ENCODE assay signal across 8 cellular contexts in the genomic region with DNA sequence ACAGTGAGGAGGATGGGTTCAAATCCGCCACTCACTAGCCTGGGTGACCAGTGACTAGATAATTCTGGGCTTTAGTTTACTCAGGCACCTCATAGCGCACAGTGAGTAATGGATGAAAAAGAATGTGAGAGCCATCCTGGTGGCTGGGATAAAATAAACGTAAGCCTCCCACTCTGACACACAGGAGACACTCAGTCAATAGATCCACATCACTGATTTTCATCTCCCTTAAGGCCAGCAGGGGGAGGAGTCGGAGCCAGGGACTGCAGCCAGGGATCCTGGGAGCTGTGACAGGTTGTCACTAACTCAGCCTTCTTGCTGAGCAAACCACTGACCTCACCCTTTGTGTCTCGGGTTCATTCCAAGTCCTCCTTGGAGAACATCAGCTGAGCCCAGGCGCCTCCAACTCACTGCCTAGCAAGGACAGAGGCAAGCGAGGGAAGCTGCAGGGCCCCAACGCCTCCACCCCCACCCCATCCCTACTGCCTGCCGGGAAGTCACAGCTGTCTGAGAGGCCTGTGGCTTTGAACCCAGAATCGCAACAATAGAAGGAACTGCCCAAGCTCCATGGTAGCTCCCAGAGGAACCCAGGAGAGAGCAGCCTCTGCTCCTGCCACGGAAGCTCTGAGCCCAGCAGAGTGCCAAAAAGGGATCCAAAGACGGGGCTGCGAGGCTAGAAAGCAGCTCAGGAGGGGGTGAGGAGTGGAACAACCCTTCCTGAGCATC. TPM values are rescaled to one million over a fixed set of nuclear protein-coding genes. Genes with fewer than 3 reads are reported as not detected.
DNase-seq lines count a peak whose midpoint lies in the region; ATAC-seq, FAIRE-seq and TF ChIP-seq lines count a peak whose summit lies in the region.

No MANE protein-coding gene starts in this region.

- H3K27me3 ChIP-seq in DND-41 (ENCODE audit: insufficient read depth, low read length, poor library complexity) (no peaks in the 10 kb centered on the region), pancreas (no peaks in the 10 kb centered on the region)

- DNase-seq in DND-41 (no peak), NB4 (ENCODE audit: low read depth) (no peak), Right ventricle myocardium superior (peak; percentile 91), pancreas (peak; percentile 70 to 89 (median 86)), SKM-1 treated with dmso at 0.1 percent for 144 hours (lab: John Stamatoyannopoulos, UW; ENCODE audit: unreplicated experiment) (no peak)
- DNase-seq in stimulated activated CD4-positive, alpha-beta T cell treated with anti-CD3 and anti-CD28 coated beads, Interleukin-1b, Interleukin-23, amount 100 ng/mL, for 48 hours = no peak
- DNase-seq in activated CD8-positive, alpha-beta memory T cell treated with anti-CD3 and anti-CD28 coated beads, Interleukin-2, amount 50 U/mL, for 4 hours = no peak

- TF ChIP-seq POLR2A in NB4 (IDR thresholded peaks at IDR 0.05; ENCODE audit: extremely low read depth, insufficient read length) = no peak

- H3K27ac Mint-ChIP-seq in activated T-helper 17 cell treated with anti-CD3 and anti-CD28 coated beads, Interleukin-2, amount 50 U/mL, for 72 hours = peak overlapping the region; percentile 92

- H3K36me3 Mint-ChIP-seq in activated T-helper 17 cell treated with anti-CD3 and anti-CD28 coated beads, Interleukin-2, amount 50 U/mL, for 72 hours (ENCODE audit: low read depth) = no peaks in the 10 kb centered on the region

- H3K36me3 ChIP-seq in DND-41 (ENCODE audit: insufficient read depth, low read length) = no peaks in the 10 kb centered on the region
- no peaks in the 10 kb centered on the region for H3K36me3 ChIP-seq in pancreas

- H3K9me3 ChIP-seq in DND-41 (ENCODE audit: insufficient read depth, low read length, severe bottlenecking) (no peaks in the 10 kb centered on the region), pancreas (no peaks in the 10 kb centered on the region)

- H3K27ac ChIP-seq in DND-41 (ENCODE audit: low read length) (no peak overlapping the region), pancreas (peak overlapping the region; percentile 32 to 83 (median 60))

- H3K4me1 ChIP-seq in DND-41 (ENCODE audit: insufficient read depth, low read length) (peaks cover 20% of the 10 kb centered on the region), pancreas (peaks cover 41 to 68% (median 44%) of the 10 kb centered on the region in 3 donors)

- H3K79me2 ChIP-seq in DND-41 (ENCODE audit: insufficient read depth, low read length) = no peaks in the 10 kb centered on the region

- H3K4me3 ChIP-seq in DND-41 (ENCODE audit: low read depth in 1 of 2, low read length in 2 of 2) (no peak overlapping the region), NB4 (ENCODE audit: low read depth, low read length) (no peak overlapping the region), pancreas (no peak overlapping the region)

- no peaks in the 10 kb centered on the region for H3K27me3 Mint-ChIP-seq in activated T-helper 17 cell treated with anti-CD3 and anti-CD28 coated beads, Interleukin-2, amount 50 U/mL, for 72 hours

- no peak overlapping the region for H2AFZ ChIP-seq in DND-41 (ENCODE audit: low read depth, low read length)

- no peak for FAIRE-seq in pancreas (lab: Jason Lieb, UNC)

- no peak overlapping the region for H3K4me3 Mint-ChIP-seq in activated T-helper 17 cell treated with anti-CD3 and anti-CD28 coated beads, Interleukin-2, amount 50 U/mL, for 72 hours

- intact Hi-C loops in Right ventricle myocardium superior (cut with DNase I) (no loop called here), pancreas (cut with DNase I) (no loop called here)

- no peaks in the 10 kb centered on the region for H3K9me3 Mint-ChIP-seq in activated T-helper 17 cell treated with anti-CD3 and anti-CD28 coated beads, Interleukin-2, amount 50 U/mL, for 72 hours

- H3K4me2 ChIP-seq in DND-41 (ENCODE audit: insufficient read depth, low read length) = no peak overlapping the region

- TF ChIP-seq CTCF in DND-41 (IDR thresholded peaks at IDR 0.05; ENCODE audit: borderline replicate concordance, extremely low read depth, low read length, poor library complexity, severe bottlenecking) (peak; percentile 18), NB4 (IDR thresholded peaks at IDR 0.05; ENCODE audit: low read depth, low read length) (peak; percentile 11), pancreas (IDR thresholded peaks at IDR 0.05) (peak in 2 of 4 donors; percentile 10 to 26)

- peaks cover 45% of the 10 kb centered on the region for H3K4me1 Mint-ChIP-seq in activated T-helper 17 cell treated with anti-CD3 and anti-CD28 coated beads, Interleukin-2, amount 50 U/mL, for 72 hours

- H3K9ac ChIP-seq in DND-41 (ENCODE audit: low read depth, low read length) = no peak overlapping the region

- H4K20me1 ChIP-seq in DND-41 (ENCODE audit: insufficient read depth, low read length) = peaks cover 13% of the 10 kb centered on the region

- WGBS in pancreas, 2 donors = 20 to 24% methylated on average over 13 of the region's 13 CpGs

- ATAC-seq in DND-41 (ENCODE audit: insufficient read depth, low read depth) (no peak), Right ventricle myocardium superior (ENCODE audit: poor library complexity) (peak; percentile 74), pancreas (peak; percentile 79 to 87 (median 82))
- ATAC-seq in activated T-helper 17 cell treated with anti-CD3 and anti-CD28 coated beads, Interleukin-2, amount 50 U/mL, for 72 hours (replicated peaks) = no peak

RNA-seq across cellular contexts. Expression of a gene that starts 30.7 kb away (rescaled TPM):
- 10 to 100 TPM; 44.8 to 65.5 TPM for total RNA-seq in activated T-helper 17 cell treated with anti-CD3 and anti-CD28 coated beads, Interleukin-2, amount 50 U/mL, for 72 hours
- total RNA-seq in Right ventricle myocardium superior (47.1 TPM), pancreas (10 to 100 TPM; 20.9 to 37.5 (median 26.2) TPM)
- 10 to 100 TPM; 45.4 to 59.0 TPM for polyA plus RNA-seq in pancreas

RNA-seq across cellular contexts. Expression of a gene that starts 33.9 kb away (rescaled TPM):
- 1,000 to 10,000 TPM; 3,687 to 4,380 TPM for total RNA-seq in activated T-helper 17 cell treated with anti-CD3 and anti-CD28 coated beads, Interleukin-2, amount 50 U/mL, for 72 hours
- total RNA-seq in Right ventricle myocardium superior = 693 TPM
- 1,000 to 10,000 TPM; 1,016 to 2,628 (median 1,602) TPM for total RNA-seq in pancreas
- 1,000 to 10,000 TPM; 1,778 to 1,915 TPM for polyA plus RNA-seq in pancreas

RNA-seq across cellular contexts. Expression of a gene that starts 40.3 kb away (rescaled TPM):
- total RNA-seq in activated T-helper 17 cell treated with anti-CD3 and anti-CD28 coated beads, Interleukin-2, amount 50 U/mL, for 72 hours = 100 to 1,000 TPM in 1 of 2 donors, 10 to 100 TPM in 1; 94.4 to 177 TPM
- 30.5 TPM for total RNA-seq in Right ventricle myocardium superior
- total RNA-seq in pancreas = 10 to 100 TPM; 35.3 to 54.1 (median 40.4) TPM
- 10 to 100 TPM; 18.9 to 32.4 TPM for polyA plus RNA-seq in pancreas

RNA-seq across cellular contexts. Expression of a gene that starts 56.9 kb away (rescaled TPM):
- total RNA-seq in activated T-helper 17 cell treated with anti-CD3 and anti-CD28 coated beads, Interleukin-2, amount 50 U/mL, for 72 hours = 1,000 to 10,000 TPM; 2,951 to 6,256 TPM
- total RNA-seq in Right ventricle myocardium superior (41,112 TPM), pancreas (1,000 to 10,000 TPM; 3,497 to 6,395 (median 4,297) TPM)
- not detected for polyA plus RNA-seq in pancreas

RNA-seq across cellular contexts. Expression of a gene that starts 58.2 kb away (rescaled TPM):
- 1,000 to 10,000 TPM; 2,108 to 2,470 TPM for total RNA-seq in activated T-helper 17 cell treated with anti-CD3 and anti-CD28 coated beads, Interleukin-2, amount 50 U/mL, for 72 hours
- total RNA-seq in Right ventricle myocardium superior (3,793 TPM), pancreas (1,000 to 10,000 TPM in 5 of 6 donors, 100 to 1,000 TPM in 1; 597 to 2,620 (median 1,226) TPM)
- not detected for polyA plus RNA-seq in pancreas

Comparison
In these comparisons a context has a peak if more than half of its experiments do, and no peak if none do; other contexts are left out.
1. ATAC-seq: peak in Right ventricle myocardium superior (single experiment) and pancreas (4 of 4); none in DND-41 (single experiment) and activated T-helper 17 cell treated with anti-CD3 and anti-CD28 coated beads, Interleukin-2, amount 50 U/mL, for 72 hours (single experiment).
2. DNase-seq: peak in Right ventricle myocardium superior (single experiment) and pancreas (6 of 6); none in DND-41 (single experiment), NB4 (single experiment), stimulated activated CD4-positive, alpha-beta T cell treated with anti-CD3 and anti-CD28 coated beads, Interleukin-1b, Interleukin-23, amount 100 ng/mL, for 48 hours (single experiment), SKM-1 treated with dmso at 0.1 percent for 144 hours (single experiment) and activated CD8-positive, alpha-beta memory T cell treated with anti-CD3 and anti-CD28 coated beads, Interleukin-2, amount 50 U/mL, for 4 hours (single experiment).